In genomic region chr11:3420281-3421042, GRCh38 we compare ENCODE assay signal across 7 cellular contexts. TPM values are rescaled to one million over a fixed set of nuclear protein-coding genes. Genes with fewer than 3 reads are reported as not detected.
DNase-seq lines count a peak whose midpoint lies in the region; ATAC-seq, FAIRE-seq and TF ChIP-seq lines count a peak whose summit lies in the region.
"Not testable (repeated sequence)": the region's sequence is repeated elsewhere in the genome, so short reads cannot be mapped to it uniquely, and the experiment has no call there.

No MANE protein-coding gene starts in this region.

- not testable (repeated sequence) for H2AFZ ChIP-seq in GM23338; MM.1S (ENCODE audit: low read length)

- not testable (repeated sequence) for H3K27ac ChIP-seq in CD4-positive, alpha-beta T cell (ENCODE audit: low read depth, low read length); GM23338 (ENCODE audit: low read depth); naive thymus-derived CD4-positive, alpha-beta T cell (ENCODE audit: low read depth, low read length)
- H3K27ac ChIP-seq in MM.1S (ENCODE audit: low read length): peak overlapping the region; percentile 57; the same call in 1 of the 2 replicates
- peak overlapping the region; percentile 48 to 73 (median 66) for H3K27ac ChIP-seq in pancreas

- H3K4me2 ChIP-seq in GM23338: not testable (repeated sequence)
- H3K4me2 ChIP-seq in MM.1S (ENCODE audit: low read depth, low read length): peak overlapping the region; percentile 33; the same call in 1 of the 2 replicates

- H3K4me3 Mint-ChIP-seq in CD4-positive, alpha-beta T cell: peak overlapping the region; percentile 63
- H3K4me3 Mint-ChIP-seq in GM23338: peak overlapping the region; percentile 41; the same call in 1 of the 3 replicates
- not testable (repeated sequence) for H3K4me3 Mint-ChIP-seq in WTC11
- peak overlapping the region; percentile 3 for H3K4me3 Mint-ChIP-seq in activated naive CD8-positive, alpha-beta T cell treated with anti-CD3 and anti-CD28 coated beads, Interleukin-2, amount 50 U/mL, for 24 hours
- peak overlapping the region in 5 of 10 donors; percentile 1 to 52 (median 31) for H3K4me3 Mint-ChIP-seq in naive thymus-derived CD4-positive, alpha-beta T cell

- peak overlapping the region; percentile 49 for H3K27ac Mint-ChIP-seq in CD4-positive, alpha-beta T cell
- H3K27ac Mint-ChIP-seq in GM23338; activated naive CD8-positive, alpha-beta T cell treated with anti-CD3 and anti-CD28 coated beads, Interleukin-2, amount 50 U/mL, for 24 hours: not testable (repeated sequence)
- peak overlapping the region; percentile 48; the same call in 1 of the 2 replicates for H3K27ac Mint-ChIP-seq in WTC11
- H3K27ac Mint-ChIP-seq in naive thymus-derived CD4-positive, alpha-beta T cell: peak overlapping the region in 5 of 9 donors; percentile 1 to 99 (median 76)

- POLR2A ChIA-PET in CD4-positive, alpha-beta T cell (lab: Charles Lee); WTC11 (lab: Charles Lee); naive thymus-derived CD4-positive, alpha-beta T cell (lab: Charles Lee): not testable (repeated sequence)

- H4K20me1 ChIP-seq in GM23338 (replicated peaks; ENCODE audit: insufficient read depth); MM.1S (ENCODE audit: insufficient read depth, low read length): not testable (repeated sequence)

- not testable (repeated sequence) for H3K27me3 Mint-ChIP-seq in CD4-positive, alpha-beta T cell; activated naive CD8-positive, alpha-beta T cell treated with anti-CD3 and anti-CD28 coated beads, Interleukin-2, amount 50 U/mL, for 24 hours
- H3K27me3 Mint-ChIP-seq in GM23338 (ENCODE audit: insufficient read depth, low read depth, poor library complexity) (peaks cover 20% of the 10 kb centered on the region), WTC11 (ENCODE audit: low read depth) (peaks cover 15% of the 10 kb centered on the region; the same call in 1 of the 2 replicates)
- peaks cover 0 to 32% (median 0%) of the 10 kb centered on the region in 5 donors for H3K27me3 Mint-ChIP-seq in naive thymus-derived CD4-positive, alpha-beta T cell

- not testable (repeated sequence) for H3K9ac ChIP-seq in MM.1S (ENCODE audit: low read length)

- ATAC-seq in CD4-positive, alpha-beta T cell (ENCODE audit: poor library complexity); GM23338; WTC11; activated naive CD8-positive, alpha-beta T cell treated with anti-CD3 and anti-CD28 coated beads, Interleukin-2, amount 50 U/mL, for 24 hours; naive thymus-derived CD4-positive, alpha-beta T cell; pancreas: not testable (repeated sequence)

- intact Hi-C loops in CD4-positive, alpha-beta T cell (cut with DNase I, micrococcal nuclease): loop anchor here in 1 of 2 experiments (10.0 kb wide), 1 partner anchor 536 kb away; the partner anchor contains the start of gene CDKN1C
- intact Hi-C loops in naive thymus-derived CD4-positive, alpha-beta T cell (cut with micrococcal nuclease): loop anchor here (5.0 to 10.0 kb wide), 4 partner anchors 377 to 974 kb away; partner anchors contain the start of genes CDKN1C (in 1 of the 2), NAP1L4 (in 1 of the 2), NUP98 (in 1 of the 2) and TRIM21 (in 1 of the 2)
- intact Hi-C loops in pancreas (cut with DNase I): not testable (repeated sequence)

- TF ChIP-seq CTCF in CD4-positive, alpha-beta T cell (IDR thresholded peaks at IDR 0.05); GM23338 (conservative IDR thresholded peaks at IDR 0.05; ENCODE audit: low read depth in 2 of 2); MM.1S (IDR thresholded peaks at IDR 0.05; ENCODE audit: low read length); WTC11 (IDR thresholded peaks at IDR 0.05); pancreas (IDR thresholded peaks at IDR 0.05): not testable (repeated sequence)

- FAIRE-seq in pancreas (lab: Jason Lieb, UNC): not testable (repeated sequence)

- H3F3A ChIP-seq in GM23338 (replicated peaks; ENCODE audit: low read depth); MM.1S (ENCODE audit: insufficient read depth, low read length): not testable (repeated sequence)

- H3K4me1 Mint-ChIP-seq in CD4-positive, alpha-beta T cell (ENCODE audit: low read depth): peaks cover 24% of the 10 kb centered on the region
- H3K4me1 Mint-ChIP-seq in GM23338 (peaks cover 26% of the 10 kb centered on the region), WTC11 (peaks cover 26% of the 10 kb centered on the region)
- H3K4me1 Mint-ChIP-seq in activated naive CD8-positive, alpha-beta T cell treated with anti-CD3 and anti-CD28 coated beads, Interleukin-2, amount 50 U/mL, for 24 hours: peaks cover 20% of the 10 kb centered on the region
- H3K4me1 Mint-ChIP-seq in naive thymus-derived CD4-positive, alpha-beta T cell: peaks cover 5 to 21% (median 14%) of the 10 kb centered on the region in 7 donors

- not testable (repeated sequence) for DNase-seq in CD4-positive, alpha-beta T cell; GM23338 (ENCODE audit: low spot score); MM.1S; WTC11 (ENCODE audit: low spot score); activated naive CD8-positive, alpha-beta T cell treated with anti-CD3 and anti-CD28 coated beads, Interleukin-2, amount 50 U/mL, for 24 hours; naive thymus-derived CD4-positive, alpha-beta T cell
- peak in 5 of 6 donors; percentile 38 to 77 (median 70) for DNase-seq in pancreas

- not testable (repeated sequence) for H3K4me3 ChIP-seq in GM23338; MM.1S (ENCODE audit: low read length); naive thymus-derived CD4-positive, alpha-beta T cell (ENCODE audit: low read length); pancreas

- H3K79me2 ChIP-seq in GM23338 (replicated peaks; ENCODE audit: insufficient read depth); MM.1S (ENCODE audit: low read length): not testable (repeated sequence)

- WGBS in pancreas, 2 donors: 61 to 64% methylated on average over 8 to 10 of the region's 10 CpGs

- not testable (repeated sequence) for H3K4me1 ChIP-seq in GM23338 (ENCODE audit: insufficient read depth); naive thymus-derived CD4-positive, alpha-beta T cell (ENCODE audit: control insufficient read depth in 2 of 2, insufficient read depth in 2 of 2, low read length in 2 of 2); pancreas
- H3K4me1 ChIP-seq in MM.1S (ENCODE audit: low read length): peaks cover 13% of the 10 kb centered on the region

- not testable (repeated sequence) for H3K9me2 ChIP-seq in GM23338 (ENCODE audit: insufficient read depth); MM.1S (replicated peaks; ENCODE audit: insufficient read depth, low read length)

- H3K9me3 Mint-ChIP-seq in CD4-positive, alpha-beta T cell; GM23338; WTC11; activated naive CD8-positive, alpha-beta T cell treated with anti-CD3 and anti-CD28 coated beads, Interleukin-2, amount 50 U/mL, for 24 hours; naive thymus-derived CD4-positive, alpha-beta T cell: not testable (repeated sequence)

- H3K9me3 ChIP-seq in CD4-positive, alpha-beta T cell (ENCODE audit: control insufficient read depth, low read length); MM.1S (replicated peaks; ENCODE audit: insufficient read depth, low read length); naive thymus-derived CD4-positive, alpha-beta T cell (ENCODE audit: control insufficient read depth in 2 of 3, low read length in 3 of 3); pancreas: not testable (repeated sequence)

- H3K27me3 ChIP-seq in CD4-positive, alpha-beta T cell (ENCODE audit: control insufficient read depth, insufficient read depth, low read length); GM23338 (ENCODE audit: insufficient read depth); MM.1S (replicated peaks; ENCODE audit: insufficient read depth, low read length); naive thymus-derived CD4-positive, alpha-beta T cell (ENCODE audit: control insufficient read depth in 2 of 2, insufficient read depth in 2 of 2, low read length in 2 of 2); pancreas: not testable (repeated sequence)

- CTCF ChIA-PET in CD4-positive, alpha-beta T cell (lab: Charles Lee): not testable (repeated sequence)
- CTCF ChIA-PET in WTC11 (lab: Charles Lee): interaction anchor here (0.9 to 2.4 kb wide), 2 partner anchors 12 to 79 kb away, joined by 4 to 8 read pairs; no protein-coding TSS in a partner anchor
- CTCF ChIA-PET in naive thymus-derived CD4-positive, alpha-beta T cell (lab: Charles Lee): interaction anchor here (0.6 to 0.7 kb wide), 2 partner anchors 80 to 325 kb away, joined by 3 to 5 read pairs; no protein-coding TSS in a partner anchor

- H3K36me3 ChIP-seq in GM23338 (ENCODE audit: insufficient read depth); MM.1S (replicated peaks; ENCODE audit: insufficient read depth, low read length); naive thymus-derived CD4-positive, alpha-beta T cell (ENCODE audit: control insufficient read depth in 2 of 3, insufficient read depth in 3 of 3, low read length in 3 of 3); pancreas: not testable (repeated sequence)

- not testable (repeated sequence) for H3K36me3 Mint-ChIP-seq in CD4-positive, alpha-beta T cell (ENCODE audit: low read depth); WTC11; activated naive CD8-positive, alpha-beta T cell treated with anti-CD3 and anti-CD28 coated beads, Interleukin-2, amount 50 U/mL, for 24 hours (ENCODE audit: low read depth); naive thymus-derived CD4-positive, alpha-beta T cell
- H3K36me3 Mint-ChIP-seq in GM23338 (ENCODE audit: low read depth): peaks cover 25% of the 10 kb centered on the region

RNA-seq across cellular contexts. Expression of gene ZNF195, which starts 41.5 kb away (rescaled TPM):
- total RNA-seq in CD4-positive, alpha-beta T cell: 10 to 100 TPM; 16.6 to 18.4 TPM
- total RNA-seq in GM23338 (2014; rRNA removed; shearing (Covaris generic)): 95.3 and 101 TPM in 2 replicates
- 81.6 and 116 TPM in 2 replicates for polyA plus RNA-seq in GM23338 (2016; fragmentation: Nextera tagmentation; extraction: Ambion mirVana)
- total RNA-seq in WTC11 (2021): 72.7 to 85.5 TPM (median 74.2 TPM) in 3 replicates
- total RNA-seq in naive thymus-derived CD4-positive, alpha-beta T cell: 10 to 100 TPM; 18.4 to 39.0 (median 33.7) TPM
- polyA plus RNA-seq in naive thymus-derived CD4-positive, alpha-beta T cell: 10 to 100 TPM; 18.9 to 21.0 TPM
- total RNA-seq in pancreas: 10 to 100 TPM; 11.4 to 20.4 (median 14.4) TPM
- 10 to 100 TPM; 13.3 to 18.1 TPM for polyA plus RNA-seq in pancreas
